Comparison of ENCODE assay signal across 13 cellular contexts in the genomic region with DNA sequence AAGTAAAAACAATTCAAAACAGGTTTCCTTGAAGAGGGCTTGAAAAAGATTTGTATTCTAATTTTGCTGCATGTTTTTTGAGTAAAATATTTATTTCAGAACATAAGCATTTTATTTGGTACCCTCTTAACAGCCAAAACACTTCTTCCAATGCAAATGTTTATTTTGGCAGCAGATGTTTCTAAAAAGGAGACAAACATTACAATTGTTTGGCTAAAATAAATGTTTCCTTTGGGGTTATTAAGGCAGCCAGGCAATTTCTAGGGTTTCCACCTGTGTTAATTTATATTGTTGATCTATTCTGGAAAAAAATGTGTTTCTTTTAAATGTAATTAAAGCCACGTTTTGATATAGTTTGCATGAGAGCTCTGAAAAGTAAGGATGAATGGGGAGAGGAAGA.
"Had no signal": no experiment of that assay in that cellular context is flagged by ENCODE, and none has a peak within 500 bp of the region (broad histone marks: within the 10 kb centered on the region; RNA-seq: fewer than 3 reads in every experiment).

No MANE protein-coding gene starts in this region.

- FAIRE-seq: bronchial epithelial cell, colon, kidney had no signal

- H3K27me3 ChIP-seq: hepatocyte, transverse colon had no signal

- H3K4me2 ChIP-seq: hepatocyte had no signal

- H2AFZ ChIP-seq: hepatocyte had no signal

- DNase-seq: activated CD4-positive, alpha-beta memory T cell treated with anti-CD3 and anti-CD28 coated beads for 36 hours; activated CD4-positive, alpha-beta T cell treated with anti-CD3 and anti-CD28 coated beads for 1 hour; activated naive CD4-positive, alpha-beta T cell; aorta; kidney; midbrain; retina; T-helper 9 cell; transverse colon had no signal

- H3K9me3 ChIP-seq: transverse colon had no signal

- H3K27ac ChIP-seq: hepatocyte had no signal

- H3K4me3 ChIP-seq: hepatocyte, skin epidermis, transverse colon had no signal
